21 cellular contexts compared by ENCODE assay signal in genomic region chr2:170892391-170892951, GRCh38.
"Had no signal": no experiment of that assay in that cellular context is flagged by ENCODE, and none has a peak within 500 bp of the region (broad histone marks: within the 10 kb centered on the region; RNA-seq: fewer than 3 reads in every experiment).

No MANE protein-coding gene starts in this region.

- DNase-seq: KBM-7, MG63, NCI-H1092, NCI-H1105 treated with DMSO at 0.1 percent for 48 hours, NCI-H1417 treated with DMSO at 0.1 percent for 48 hours, NCI-H146, NCI-H1694 treated with DMSO at 0.1 percent for 48 hours, NCI-H1930, NCI-H2081, NCI-H2107, NCI-H226, NCI-H446, NCI-H510A, NCI-H524 treated with DMSO at 0.1 percent for 48 hours, NCI-H69, NCI-H774, Right ventricle myocardium superior, RPMI8226, SK-N-SH, SW 1271 had no signal

- H3K4me2 ChIP-seq: SK-N-SH had no signal

- H3K27me3 ChIP-seq: MG63 had no signal

- H3K4me3 ChIP-seq: MG63 had no signal

- H3K9ac ChIP-seq: SK-N-SH had no signal

- H3K9me3 ChIP-seq: MG63, SK-N-SH had no signal

- H3K36me3 ChIP-seq: MG63 had no signal

- FAIRE-seq: RCC 7860 had no signal
